ENCODE assay signal across 24 cellular contexts in the genomic region with DNA sequence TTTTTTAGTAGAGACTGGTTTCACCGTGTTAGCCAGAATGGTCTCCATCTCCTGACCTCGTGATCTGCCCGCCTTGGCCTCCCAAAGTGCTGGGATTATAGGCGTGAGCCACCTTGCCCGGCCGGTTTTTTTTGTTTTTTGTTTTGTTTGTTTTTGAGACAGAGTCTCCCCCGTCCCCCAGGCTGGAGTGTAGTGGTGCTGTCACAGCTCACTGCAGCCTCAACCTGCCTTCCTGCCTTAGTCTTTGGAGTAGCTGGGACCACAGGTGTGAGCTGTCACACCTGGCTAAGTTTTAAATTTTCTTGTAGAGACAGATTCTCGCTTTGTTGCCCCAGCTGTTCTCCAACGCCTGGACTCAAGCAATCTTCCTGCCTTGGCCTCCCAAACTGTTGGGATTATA. TPM values are rescaled to one million over a fixed set of nuclear protein-coding genes. Genes with fewer than 3 reads are reported as not detected.
DNase-seq lines count a peak whose midpoint lies in the region; ATAC-seq and TF ChIP-seq lines count a peak whose summit lies in the region.
"Had no signal": no experiment of that assay in that cellular context is flagged by ENCODE, and none has a peak within 500 bp of the region (broad histone marks: within the 10 kb centered on the region; RNA-seq: fewer than 3 reads in every experiment).

No MANE protein-coding gene starts in this region.

- no peak for TF ChIP-seq CTCF in epithelial cell of esophagus (IDR thresholded peaks at IDR 0.05; ENCODE audit: insufficient read depth, low read depth, low read length, missing control alignments)

- H3K27ac ChIP-seq in trophoblast cell (ENCODE audit: low read depth, low read length): no peak overlapping the region
- H3K27ac ChIP-seq: A549, right atrium auricular region, transverse colon had no signal

- no peaks in the 10 kb centered on the region for H3K9me3 Mint-ChIP-seq in activated T-cell treated with anti-CD3 and anti-CD28 coated beads, Interleukin-2, amount 50 U/mL, for 4 hours
- H3K9me3 Mint-ChIP-seq: CD4-positive, alpha-beta memory T cell had no signal

- WGBS in trophoblast cell (ENCODE audit: extremely low coverage, insufficient coverage, insufficient read length): no CpG with 5 or more reads among the region's 9 CpGs

- no peak overlapping the region for H3K9ac ChIP-seq in trophoblast cell (ENCODE audit: low read length)

- H3K79me1 ChIP-seq in trophoblast cell (ENCODE audit: low read length): peaks cover 8% of the 10 kb centered on the region

- H2AK5ac ChIP-seq in trophoblast cell (ENCODE audit: low read length): no peak overlapping the region

- H3K27me3 Mint-ChIP-seq in activated T-cell treated with anti-CD3 and anti-CD28 coated beads, Interleukin-2, amount 50 U/mL, for 4 hours (ENCODE audit: low read depth): no peaks in the 10 kb centered on the region
- H3K27me3 Mint-ChIP-seq: activated CD4-positive, alpha-beta T cell treated with anti-CD3 and anti-CD28 coated beads for 36 hours; CD4-positive, alpha-beta memory T cell had no signal

- H3K4me1 Mint-ChIP-seq in activated T-cell treated with anti-CD3 and anti-CD28 coated beads, Interleukin-2, amount 50 U/mL, for 4 hours (ENCODE audit: low read depth): peaks cover 30% of the 10 kb centered on the region

- H2AFZ ChIP-seq in trophoblast cell (ENCODE audit: insufficient read depth, low read length, poor library complexity): no peak overlapping the region

- no peak overlapping the region for H2BK12ac ChIP-seq in trophoblast cell (ENCODE audit: low read length)

- no peak for ATAC-seq in activated T-cell treated with anti-CD3 and anti-CD28 coated beads, Interleukin-2, amount 50 U/mL, for 4 hours
- ATAC-seq in GM18498 (IDR thresholded peaks at IDR 0.05; ENCODE audit: unreplicated experiment): no peak
- ATAC-seq: A549; activated CD4-positive, alpha-beta T cell treated with anti-CD3 and anti-CD28 coated beads for 36 hours; HepG2 had no signal

- H3K4me3 ChIP-seq in epithelial cell of esophagus (ENCODE audit: low read length) (no peak overlapping the region), trophoblast cell (ENCODE audit: low read depth, low read length) (no peak overlapping the region)
- H3K4me3 ChIP-seq: A549, right atrium auricular region, transverse colon had no signal

- H3K36me3 Mint-ChIP-seq in activated T-cell treated with anti-CD3 and anti-CD28 coated beads, Interleukin-2, amount 50 U/mL, for 4 hours (ENCODE audit: insufficient read depth): peaks cover 24% of the 10 kb centered on the region

- no peak overlapping the region for H4K8ac ChIP-seq in trophoblast cell (ENCODE audit: low read depth, low read length)

- no peak overlapping the region for H3K23ac ChIP-seq in trophoblast cell (ENCODE audit: low read length)

- H2BK5ac ChIP-seq in trophoblast cell (ENCODE audit: low read depth, low read length, poor library complexity): no peak overlapping the region

- no peak overlapping the region for H4K91ac ChIP-seq in trophoblast cell (ENCODE audit: low read depth, low read length)

- no peaks in the 10 kb centered on the region for H3K79me2 ChIP-seq in trophoblast cell (ENCODE audit: control insufficient read depth, insufficient read depth, low read length, poor library complexity)

- peak overlapping the region; percentile 40 for H3K4me3 Mint-ChIP-seq in activated T-cell treated with anti-CD3 and anti-CD28 coated beads, Interleukin-2, amount 50 U/mL, for 4 hours
- H3K4me3 Mint-ChIP-seq: activated CD4-positive, alpha-beta T cell treated with anti-CD3 and anti-CD28 coated beads for 36 hours had no signal

- no peak overlapping the region for H3K4me2 ChIP-seq in trophoblast cell (ENCODE audit: low read length)
- H3K4me2 ChIP-seq: A549 had no signal

- no peak overlapping the region for H3K14ac ChIP-seq in trophoblast cell (ENCODE audit: low read length)

- H3K4ac ChIP-seq in trophoblast cell (ENCODE audit: low read depth, low read length): no peak overlapping the region

- H3K36me3 ChIP-seq in trophoblast cell (ENCODE audit: control insufficient read depth in 1 of 2, insufficient read depth in 2 of 2, low read length in 2 of 2): peaks cover 31 to 33% of the 10 kb centered on the region in 2 experiments

- no peaks in the 10 kb centered on the region for H3K9me3 ChIP-seq in trophoblast cell (ENCODE audit: insufficient read depth, low read depth, low read length)
- H3K9me3 ChIP-seq: A549, right atrium auricular region, transverse colon had no signal

- DNase-seq in activated T-cell treated with anti-CD3 and anti-CD28 coated beads, Interleukin-2, amount 50 U/mL, for 4 hours: no peak
- no peak for DNase-seq in activated T-cell treated with anti-CD3 and anti-CD28 coated beads for 4 hours
- peak; percentile 59 for DNase-seq in NCI-H510A treated with DMSO at 0.1 percent for 48 hours (lab: John Stamatoyannopoulos, UW)
- peak; percentile 53 for DNase-seq in epithelial cell of esophagus (ENCODE audit: low read depth)
- peak; percentile 66 to 78 for DNase-seq in trophoblast cell
- DNase-seq in activated CD8-positive, alpha-beta memory T cell treated with anti-CD3 and anti-CD28 coated beads, Interleukin-2, amount 50 U/mL, for 4 hours: no peak
- no peak for DNase-seq in activated CD4-positive, CD25-positive, alpha-beta regulatory T cell (lab: John Stamatoyannopoulos, UW)
- DNase-seq: activated CD4-positive, alpha-beta T cell treated with anti-CD3 and anti-CD28 coated beads for 36 hours; activated CD8-positive, alpha-beta memory T cell treated with anti-CD3 and anti-CD28 coated beads, Interleukin-2, amount 50 U/mL, for 48 hours; CD4-positive, alpha-beta memory T cell; cerebellar nuclear complex; EL; hippocampal formation; mesendoderm; MM.1S; NCI-H187 treated with DMSO at 0.1 percent for 48 hours; stimulated activated naive CD4-positive, alpha-beta T cell; T1000; transverse colon had no signal

- H2BK120ac ChIP-seq in trophoblast cell (ENCODE audit: insufficient read depth, low read length, poor library complexity): no peak overlapping the region

- no peak overlapping the region for H4K12ac ChIP-seq in trophoblast cell (ENCODE audit: low read depth, low read length)

- peaks cover 2 to 3% of the 10 kb centered on the region in 2 experiments for H3K4me1 ChIP-seq in trophoblast cell (ENCODE audit: control insufficient read depth in 1 of 2, insufficient read depth in 2 of 2, low read length in 2 of 2)
- H3K4me1 ChIP-seq: A549 had no signal

- no peaks in the 10 kb centered on the region for H3K27me3 ChIP-seq in trophoblast cell (ENCODE audit: insufficient read depth, low read length)
- H3K27me3 ChIP-seq: right atrium auricular region, transverse colon had no signal

- no peak overlapping the region for H3K18ac ChIP-seq in trophoblast cell (ENCODE audit: low read length)

RNA-seq across cellular contexts. Expression of gene PPIL2, which starts 3.2 kb away (rescaled TPM):
- 10 to 100 TPM; 40.0 to 44.7 (median 40.0) TPM for total RNA-seq in activated T-cell treated with anti-CD3 and anti-CD28 coated beads, Interleukin-2, amount 50 U/mL, for 4 hours
- 31.0 and 32.4 TPM in 2 replicates for polyA plus RNA-seq in trophoblast cell (2013)

RNA-seq across cellular contexts. Expression of gene SDF2L1, which starts 26.9 kb away (rescaled TPM):
- 100 to 1,000 TPM; 151 to 173 (median 163) TPM for total RNA-seq in activated T-cell treated with anti-CD3 and anti-CD28 coated beads, Interleukin-2, amount 50 U/mL, for 4 hours
- 59.2 and 63.2 TPM in 2 replicates for polyA plus RNA-seq in trophoblast cell (2013)

RNA-seq across cellular contexts. Expression of gene CCDC116, which starts 36.5 kb away (rescaled TPM):
- total RNA-seq in activated T-cell treated with anti-CD3 and anti-CD28 coated beads, Interleukin-2, amount 50 U/mL, for 4 hours: 1 to 10 TPM in 1 of 3 donors, under 1 TPM in 2; 0.73 to 1.3 (median 0.86) TPM
- polyA plus RNA-seq in trophoblast cell (2013): 0.41 and 0.42 TPM in 2 replicates
- total RNA-seq: right atrium auricular region, SK-MEL-5 had no signal
- polyA plus RNA-seq: CD4-positive, alpha-beta memory T cell had no signal

RNA-seq across cellular contexts. Expression of gene YDJC, which starts 39.2 kb away (rescaled TPM):
- 10 to 100 TPM; 74.5 to 91.5 (median 91.4) TPM for total RNA-seq in activated T-cell treated with anti-CD3 and anti-CD28 coated beads, Interleukin-2, amount 50 U/mL, for 4 hours
- polyA plus RNA-seq in trophoblast cell (2013): 18.4 and 21.0 TPM in 2 replicates

Comparison
In these comparisons a context has a peak if more than half of its experiments do, and no peak if none do; other contexts are left out.
1. DNase-seq: peak in NCI-H510A treated with DMSO at 0.1 percent for 48 hours (single experiment), epithelial cell of esophagus (single experiment) and trophoblast cell (2 of 2); none in activated T-cell treated with anti-CD3 and anti-CD28 coated beads, Interleukin-2, amount 50 U/mL, for 4 hours (single experiment), activated T-cell treated with anti-CD3 and anti-CD28 coated beads for 4 hours (single experiment), activated CD8-positive, alpha-beta memory T cell treated with anti-CD3 and anti-CD28 coated beads, Interleukin-2, amount 50 U/mL, for 4 hours (single experiment) and activated CD4-positive, CD25-positive, alpha-beta regulatory T cell (0 of 4).